Comparison of ENCODE assay signal across 10 cellular contexts in genomic region chr4:112287258-112287873, GRCh38. TPM values are rescaled to one million over a fixed set of nuclear protein-coding genes. Genes with fewer than 3 reads are reported as not detected.
DNase-seq lines count a peak whose midpoint lies in the region; ATAC-seq and TF ChIP-seq lines count a peak whose summit lies in the region.
"Had no signal": no experiment of that assay in that cellular context is flagged by ENCODE, and none has a peak within 500 bp of the region (broad histone marks: within the 10 kb centered on the region; RNA-seq: fewer than 3 reads in every experiment).

No MANE protein-coding gene starts in this region.

- peaks cover 58% of the 10 kb centered on the region for H3K4me1 Mint-ChIP-seq in CD8-positive, alpha-beta T cell (ENCODE audit: low read depth)
- peaks cover 61% of the 10 kb centered on the region for H3K4me1 Mint-ChIP-seq in activated naive CD8-positive, alpha-beta T cell (ENCODE audit: low read depth)

- ATAC-seq in CD8-positive, alpha-beta T cell: no peak
- peak; percentile 17 for ATAC-seq in GM19035 (IDR thresholded peaks at IDR 0.05; ENCODE audit: unreplicated experiment)
- peak; percentile 33 for ATAC-seq in HG03139 (IDR thresholded peaks at IDR 0.05; ENCODE audit: unreplicated experiment)
- no peak for ATAC-seq in HG03135 (IDR thresholded peaks at IDR 0.05; ENCODE audit: unreplicated experiment)
- ATAC-seq: left colon had no signal

- peaks cover 8% of the 10 kb centered on the region for H3K36me3 Mint-ChIP-seq in CD8-positive, alpha-beta T cell
- H3K36me3 Mint-ChIP-seq in activated naive CD8-positive, alpha-beta T cell: peaks cover 2% of the 10 kb centered on the region

- no peaks in the 10 kb centered on the region for H3K27me3 ChIP-seq in CD8-positive, alpha-beta T cell (ENCODE audit: insufficient read depth, low read length)

- no peaks in the 10 kb centered on the region for H3K9me3 ChIP-seq in CD8-positive, alpha-beta T cell (ENCODE audit: low read length)

- no peak for DNase-seq in CD8-positive, alpha-beta T cell
- DNase-seq in NCI-H1105 (lab: John Stamatoyannopoulos, UW) (no peak), NCI-H146 treated with DMSO at 0.1 percent for 48 hours (lab: John Stamatoyannopoulos, UW; ENCODE audit: unreplicated experiment) (no peak)
- no peak for DNase-seq in effector CD8-positive, alpha-beta T cell (lab: John Stamatoyannopoulos, UW)
- DNase-seq: activated CD4-positive, alpha-beta T cell treated with anti-CD3 and anti-CD28 coated beads for 1 hour had no signal

- peak overlapping the region; percentile 93 for H3K27ac Mint-ChIP-seq in CD8-positive, alpha-beta T cell
- peak overlapping the region; percentile 93 for H3K27ac Mint-ChIP-seq in activated naive CD8-positive, alpha-beta T cell

- H3K4me3 Mint-ChIP-seq in CD8-positive, alpha-beta T cell: peak overlapping the region; percentile 95
- H3K4me3 Mint-ChIP-seq in activated naive CD8-positive, alpha-beta T cell: peak overlapping the region; percentile 94

- H3K4me3 ChIP-seq in CD8-positive, alpha-beta T cell (ENCODE audit: low read depth, low read length): no peak overlapping the region

- POLR2A ChIA-PET in CD8-positive, alpha-beta T cell (lab: Charles Lee): interaction anchor here (0.7 to 4.3 kb wide), 3 partner anchors 11 to 56 kb away, joined by 3 to 25 read pairs (median 23); partner anchors contain the start of genes ALPK1 and AP1AR

- CTCF ChIA-PET in CD8-positive, alpha-beta T cell (lab: Charles Lee): interaction anchor here (0.6 to 2.4 kb wide), 6 partner anchors 13 to 317 kb away, joined by 3 to 7 read pairs (median 4); partner anchors contain the start of gene AP1AR

- no peaks in the 10 kb centered on the region for H3K27me3 Mint-ChIP-seq in CD8-positive, alpha-beta T cell (ENCODE audit: low read depth)
- no peaks in the 10 kb centered on the region for H3K27me3 Mint-ChIP-seq in activated naive CD8-positive, alpha-beta T cell

- intact Hi-C loops in CD8-positive, alpha-beta T cell (cut with DNase I, micrococcal nuclease): loop anchor here in 1 of 2 experiments (5.0 kb wide), 2 partner anchors 145 to 350 kb away; partner anchors contain the start of genes LARP7 and ZGRF1

- peaks cover 27% of the 10 kb centered on the region for H3K4me1 ChIP-seq in CD8-positive, alpha-beta T cell (ENCODE audit: insufficient read depth, low read length)

- H3K27ac ChIP-seq in CD8-positive, alpha-beta T cell (ENCODE audit: low read depth, low read length): no peak overlapping the region

- peaks cover under 1% of the 10 kb centered on the region for H3K9me3 Mint-ChIP-seq in CD8-positive, alpha-beta T cell
- H3K9me3 Mint-ChIP-seq in activated naive CD8-positive, alpha-beta T cell (ENCODE audit: low read depth): peaks cover 2% of the 10 kb centered on the region

- no peak for TF ChIP-seq CTCF in CD8-positive, alpha-beta T cell (IDR thresholded peaks at IDR 0.05)

- no peaks in the 10 kb centered on the region for H3K36me3 ChIP-seq in CD8-positive, alpha-beta T cell (ENCODE audit: insufficient read depth, low read length)

RNA-seq across cellular contexts. Expression of gene TIFA, which starts 1.7 kb away (rescaled TPM):
- total RNA-seq in CD8-positive, alpha-beta T cell: 10 to 100 TPM; 12.3 to 16.1 TPM

RNA-seq across cellular contexts. Expression of gene ALPK1, which starts 9.8 kb away (rescaled TPM):
- total RNA-seq in CD8-positive, alpha-beta T cell: 1 to 10 TPM; 6.5 to 7.0 TPM

RNA-seq across cellular contexts. Expression of gene AP1AR, which starts 55.8 kb away (rescaled TPM):
- total RNA-seq in CD8-positive, alpha-beta T cell: 1 to 10 TPM; 3.8 to 5.2 TPM

Comparison
In these comparisons a context has a peak if more than half of its experiments do, and no peak if none do; other contexts are left out.
1. ATAC-seq: peak in GM19035 (single experiment) and HG03139 (single experiment); none in CD8-positive, alpha-beta T cell (single experiment) and HG03135 (single experiment).